1 cellular context compared by ENCODE assay signal in genomic region chr14:24241829-24242443, GRCh38.
TF ChIP-seq lines count a peak whose summit lies in the region.

No MANE protein-coding gene starts in this region.

TF ChIP-seq in K562, 482 proteins besides CTCF, POLR2A, EP300 and RAD21:
- TF ChIP-seq HMG20B (CRISPR knock-in tag; IDR thresholded peaks at IDR 0.05) (no peak), PML (IDR thresholded peaks at IDR 0.05; ENCODE audit: low read length) (peak; percentile 8; the same call in 1 of the 2 replicates), PRPF4 (IDR thresholded peaks at IDR 0.05; ENCODE audit: insufficient read depth, low read depth, low read length, poor library complexity, severe bottlenecking) (no peak), HDGF (IDR thresholded peaks at IDR 0.05) (no peak), NFIC (IDR thresholded peaks at IDR 0.05) (peak; percentile 92), XRCC3 (IDR thresholded peaks at IDR 0.05) (no peak), RBM39 (optimal IDR thresholded peaks at IDR 0.05; ENCODE audit: low read depth, low read length) (peak; percentile 40), SIN3A (IDR thresholded peaks at IDR 0.05; ENCODE audit: borderline replicate concordance in 2 of 2, control insufficient read depth in 1 of 2, low read depth in 2 of 2, low read length in 2 of 2) (peak in 1 of 2 experiments; percentile 31; a peak in 1 of 4 replicates), ZNF589 (CRISPR knock-in tag; IDR thresholded peaks at IDR 0.05; ENCODE audit: low read depth) (0 out of 2 replicates have a peak, but pooled peaks have one; percentile 5), HIVEP1 (CRISPR knock-in tag; IDR thresholded peaks at IDR 0.05) (no peak), ZNF354B (CRISPR knock-in tag; IDR thresholded peaks at IDR 0.05) (no peak), NR2F6 (CRISPR knock-in tag; IDR thresholded peaks at IDR 0.05) (no peak), ZFX (CRISPR knock-in tag; IDR thresholded peaks at IDR 0.05) (0 out of 2 replicates have a peak, but pooled peaks have one; percentile 27), ETS1 (conservative IDR thresholded peaks at IDR 0.05; ENCODE audit: control insufficient read depth, low read depth, low read length) (0 out of 2 replicates have a peak, but pooled peaks have one; percentile 47), BCL6 (CRISPR knock-in tag; IDR thresholded peaks at IDR 0.05) (no peak), POU5F1 (IDR thresholded peaks at IDR 0.05; ENCODE audit: borderline replicate concordance, low read depth, low read length, partially characterized antibody) (no peak), MXD1 (CRISPR knock-in tag; IDR thresholded peaks at IDR 0.05; ENCODE audit: borderline replicate concordance, poor library complexity, severe bottlenecking) (no peak), CTCFL (IDR thresholded peaks at IDR 0.05; ENCODE audit: borderline replicate concordance, insufficient read depth, low read depth, low read length, poor library complexity, severe bottlenecking) (peak; percentile 49), MTA2 (IDR thresholded peaks at IDR 0.05; ENCODE audit: low read depth) (no peak), YY1 (IDR thresholded peaks at IDR 0.05; ENCODE audit: borderline replicate concordance in 1 of 3, control insufficient read depth in 1 of 3, extremely low read depth in 1 of 3, insufficient read depth in 3 of 3, insufficient read length in 1 of 3, insufficient replicate concordance in 2 of 3, low read depth in 1 of 3, low read length in 2 of 3) (peak in 1 of 3 experiments; percentile 32), RBBP5 (IDR thresholded peaks at IDR 0.05; ENCODE audit: borderline replicate concordance, insufficient read depth, low read length, poor library complexity, severe bottlenecking) (peak; percentile 66), ZNF239 (CRISPR knock-in tag; IDR thresholded peaks at IDR 0.05) (no peak), SPI1 (IDR thresholded peaks at IDR 0.05; ENCODE audit: borderline replicate concordance, low read depth, low read length) (0 out of 2 replicates have a peak, but pooled peaks have one; percentile 5), RB1 (IDR thresholded peaks at IDR 0.05; ENCODE audit: low read depth) (peak; percentile 18; the same call in 1 of the 2 replicates), HNRNPH1 (optimal IDR thresholded peaks at IDR 0.05; ENCODE audit: low read depth, low read length) (no peak), AFF1 (IDR thresholded peaks at IDR 0.05; ENCODE audit: low read depth in 1 of 2, partially characterized antibody in 2 of 2) (peak in 1 of 2 experiments; percentile 91), BHLHE40 (IDR thresholded peaks at IDR 0.05; ENCODE audit: low read length) (no peak), HINFP (tag; conservative IDR thresholded peaks at IDR 0.05; ENCODE audit: low read depth) (peak; percentile 71; the same call in 1 of the 2 replicates)
